8 cellular contexts compared by ENCODE assay signal in genomic region chr16:9092963-9093477, GRCh38.
DNase-seq lines count a peak whose midpoint lies in the region; ATAC-seq lines count a peak whose summit lies in the region.

No MANE protein-coding gene starts in this region.

- H3K4me1 ChIP-seq in iPS-18a (ENCODE audit: control insufficient read depth, low read depth, low read length), result peaks cover 26% of the 10 kb centered on the region

- H3K4me3 ChIP-seq in iPS-18a (ENCODE audit: low read length), result peak overlapping the region; percentile 85

- peak; percentile 78 for DNase-seq in ELF-1 (ENCODE audit: low read depth, low spot score)
- peak; percentile 82 for DNase-seq in NCI-H69 (lab: John Stamatoyannopoulos, UW)
- DNase-seq in activated naive CD8-positive, alpha-beta T cell treated with anti-CD3 and anti-CD28 coated beads, Interleukin-2, amount 50 U/mL, for 24 hours, result peak; percentile 44
- DNase-seq in stimulated activated CD4-positive, alpha-beta T cell treated with anti-CD3 and anti-CD28 coated beads, Interleukin-2, amount 100 ng/mL, for 24 hours, result peak; percentile 38 to 44
- DNase-seq in SW480 (ENCODE audit: low spot score), result no peak
- no peak for DNase-seq in hippocampal formation (lab: John Stamatoyannopoulos, UW)

- peaks cover 41% of the 10 kb centered on the region for H3K36me3 ChIP-seq in iPS-18a (ENCODE audit: control insufficient read depth, low read depth, low read length)

- H3K27me3 ChIP-seq in iPS-18a (ENCODE audit: control insufficient read depth, insufficient read depth, low read length), result no peaks in the 10 kb centered on the region

- no peaks in the 10 kb centered on the region for H3K9me3 Mint-ChIP-seq in activated naive CD8-positive, alpha-beta T cell treated with anti-CD3 and anti-CD28 coated beads, Interleukin-2, amount 50 U/mL, for 24 hours

- H3K9me3 ChIP-seq in iPS-18a (ENCODE audit: control insufficient read depth, low read depth, low read length), result no peaks in the 10 kb centered on the region

- H3K27ac Mint-ChIP-seq in activated naive CD8-positive, alpha-beta T cell treated with anti-CD3 and anti-CD28 coated beads, Interleukin-2, amount 50 U/mL, for 24 hours, result peak overlapping the region; percentile 97

- no peak for ATAC-seq in activated naive CD8-positive, alpha-beta T cell treated with anti-CD3 and anti-CD28 coated beads, Interleukin-2, amount 50 U/mL, for 24 hours
- no peak for ATAC-seq in HG03045 (IDR thresholded peaks at IDR 0.05; ENCODE audit: unreplicated experiment)

- peaks cover 4% of the 10 kb centered on the region for H3K27me3 Mint-ChIP-seq in activated naive CD8-positive, alpha-beta T cell treated with anti-CD3 and anti-CD28 coated beads, Interleukin-2, amount 50 U/mL, for 24 hours

- peak overlapping the region; percentile 91 for H3K4me3 Mint-ChIP-seq in activated naive CD8-positive, alpha-beta T cell treated with anti-CD3 and anti-CD28 coated beads, Interleukin-2, amount 50 U/mL, for 24 hours

- H3K9ac ChIP-seq in iPS-18a (ENCODE audit: low read length), result peak overlapping the region; percentile 87

- peaks cover 48% of the 10 kb centered on the region for H3K36me3 Mint-ChIP-seq in activated naive CD8-positive, alpha-beta T cell treated with anti-CD3 and anti-CD28 coated beads, Interleukin-2, amount 50 U/mL, for 24 hours (ENCODE audit: low read depth)

- H3K4me1 Mint-ChIP-seq in activated naive CD8-positive, alpha-beta T cell treated with anti-CD3 and anti-CD28 coated beads, Interleukin-2, amount 50 U/mL, for 24 hours, result peaks cover 59% of the 10 kb centered on the region

- H3K27ac ChIP-seq in iPS-18a (ENCODE audit: low read length), result peak overlapping the region; percentile 91

Comparison
In these comparisons a context has a peak if more than half of its experiments do, and no peak if none do; other contexts are left out.
1. DNase-seq: peak in ELF-1 (single experiment), NCI-H69 (single experiment), activated naive CD8-positive, alpha-beta T cell treated with anti-CD3 and anti-CD28 coated beads, Interleukin-2, amount 50 U/mL, for 24 hours (single experiment) and stimulated activated CD4-positive, alpha-beta T cell treated with anti-CD3 and anti-CD28 coated beads, Interleukin-2, amount 100 ng/mL, for 24 hours (2 of 2); none in SW480 (single experiment) and hippocampal formation (0 of 2).